In genomic region chr4:110944501-110944900, GRCh38 we compare ENCODE assay signal across 28 cellular contexts.
"Had no signal": no experiment of that assay in that cellular context is flagged by ENCODE, and none has a peak within 500 bp of the region (broad histone marks: within the 10 kb centered on the region; RNA-seq: fewer than 3 reads in every experiment).

No MANE protein-coding gene starts in this region.

- DNase-seq: natural killer cell; occipital lobe; ovary; posterior cingulate gyrus; psoas muscle; right cardiac atrium; spleen; stimulated activated CD4-positive, alpha-beta T cell treated with anti-CD3 and anti-CD28 coated beads, Interleukin-12 subunit alpha, Interleukin-12 subunit beta, amount 100 ng/mL, for 4 hours; stimulated activated CD4-positive, alpha-beta T cell treated with anti-CD3 and anti-CD28 coated beads, Interleukin-1b, Interleukin-23, amount 100 ng/mL, for 48 hours; stimulated activated CD4-positive, alpha-beta T cell treated with anti-CD3 and anti-CD28 coated beads, Interleukin-4, amount 100 ng/mL, for 1 hour; stimulated activated CD4-positive, alpha-beta T cell treated with anti-CD3 and anti-CD28 coated beads, Interleukin-4, amount 100 ng/mL, for 4 hours; stimulated activated CD8-positive, alpha-beta memory T cell treated with anti-CD3 and anti-CD28 coated beads, Interleukin-4, amount 100 ng/mL, for 48 hours; stimulated activated naive CD4-positive, alpha-beta T cell; stimulated activated naive CD8-positive, alpha-beta T cell treated with anti-CD3 and anti-CD28 coated beads, Interleukin-15, amount 100 ng/mL, for 72 hours; stimulated activated naive CD8-positive, alpha-beta T cell treated with anti-CD3 and anti-CD28 coated beads, Interleukin-15, Interleukin-2, amounts not matched to agents 100 U/mL and 50 U/mL, for 24 hours; substantia nigra; testis; tibial artery; transverse colon; upper lobe of right lung; uterus had no signal

- H3K27me3 ChIP-seq: neural progenitor cell, ovary, spleen, suprapubic skin, testis, tibial artery, transverse colon, upper lobe of right lung, uterus had no signal

- H3K79me2 ChIP-seq: parathyroid adenoma had no signal

- H3K4me1 ChIP-seq: neural progenitor cell, parathyroid adenoma, psoas muscle, spleen, suprapubic skin, testis, tibial artery, transverse colon, upper lobe of right lung, uterus had no signal

- H3K36me3 ChIP-seq: neural progenitor cell, ovary, spleen, suprapubic skin, tibial artery, transverse colon, upper lobe of right lung, uterus had no signal

- H3K4me2 ChIP-seq: neural progenitor cell, smooth muscle cell had no signal

- H3K4me3 ChIP-seq: neural progenitor cell, ovary, psoas muscle, skin epidermis, smooth muscle cell, spleen, suprapubic skin, tibial artery, transverse colon, upper lobe of right lung, uterus had no signal

- H3K9me3 ChIP-seq: ovary, psoas muscle, spleen, suprapubic skin, testis, tibial artery, transverse colon, upper lobe of right lung, uterus had no signal

- ATAC-seq: natural killer cell; psoas muscle; right cardiac atrium; sciatic nerve; stimulated activated memory B cell treated with anti-CD40 and anti-IgM and Interleukin-4, amounts not matched to agents 10 μg/mL and 1 μg/mL and 100 μg/mL, for 72 hours; stimulated activated naive CD8-positive, alpha-beta T cell treated with anti-CD3 and anti-CD28 coated beads, Interleukin-15, amount 100 ng/mL, for 72 hours; stimulated activated naive CD8-positive, alpha-beta T cell treated with anti-CD3 and anti-CD28 coated beads, Interleukin-15, Interleukin-2, amounts not matched to agents 100 U/mL and 50 U/mL, for 24 hours; upper lobe of right lung had no signal

- H3K27ac ChIP-seq: neural progenitor cell, ovary, parathyroid adenoma, psoas muscle, skin epidermis, spleen, suprapubic skin, testis, tibial artery, transverse colon, upper lobe of right lung, uterus had no signal

- H2AFZ ChIP-seq: neural progenitor cell, parathyroid adenoma had no signal

- H3K9ac ChIP-seq: neural progenitor cell, parathyroid adenoma had no signal
